Comparison of ENCODE assay signal across 35 cellular contexts in genomic region chr2:182436252-182436651, GRCh38. TPM values are rescaled to one million over a fixed set of nuclear protein-coding genes. Genes with fewer than 3 reads are reported as not detected.
"Had no signal": no experiment of that assay in that cellular context is flagged by ENCODE, and none has a peak within 500 bp of the region (broad histone marks: within the 10 kb centered on the region; RNA-seq: fewer than 3 reads in every experiment).

No MANE protein-coding gene starts in this region.

- ATAC-seq: activated CD4-positive, alpha-beta T cell treated with anti-CD3 and anti-CD28 coated beads for 36 hours; activated CD4-positive, CD25-positive, alpha-beta regulatory T cell treated with anti-CD3 and anti-CD28 coated beads, Interleukin-2, amount 50 U/mL, for 24 hours; activated CD8-positive, alpha-beta memory T cell treated with anti-CD3 and anti-CD28 coated beads, Interleukin-2, amount 10 ng/mL, durations not matched to agents 7 days and 5 days; activated CD8-positive, alpha-beta T cell treated with anti-CD3 and anti-CD28 coated beads, Interleukin-2, amount 10 ng/mL, durations not matched to agents 7 days and 5 days; activated naive CD8-positive, alpha-beta T cell treated with anti-CD3 and anti-CD28 coated beads, Interleukin-2, amount 50 U/mL, for 24 hours; body of pancreas; WTC11 had no signal

- H3K27me3 ChIP-seq: adrenal gland, body of pancreas, brain microvascular endothelial cell, breast epithelium had no signal

- DNase-seq: activated CD4-positive, alpha-beta memory T cell treated with anti-CD3 and anti-CD28 coated beads, Interleukin-2, amount 10 ng/mL, durations not matched to agents 7 days and 5 days; activated CD4-positive, alpha-beta T cell treated with anti-CD3 and anti-CD28 coated beads for 1 hour; activated CD4-positive, alpha-beta T cell treated with anti-CD3 and anti-CD28 coated beads for 36 hours; activated CD4-positive, alpha-beta T cell treated with anti-CD3 and anti-CD28 coated beads for 48 hours; activated CD4-positive, alpha-beta T cell treated with anti-CD3 and anti-CD28 coated beads, Interleukin-2, amount 10 ng/mL, durations not matched to agents 7 days and 5 days; activated CD4-positive, alpha-beta T cell treated with anti-CD3 and anti-CD28 coated beads, Interleukin-2, amount 50 U/mL, for 48 hours; activated CD4-positive, CD25-positive, alpha-beta regulatory T cell; activated CD8-positive, alpha-beta memory T cell treated with anti-CD3 and anti-CD28 coated beads for 24 hours; activated CD8-positive, alpha-beta memory T cell treated with anti-CD3 and anti-CD28 coated beads, Interleukin-2, amount 10 ng/mL, durations not matched to agents 7 days and 5 days; activated CD8-positive, alpha-beta memory T cell treated with anti-CD3 and anti-CD28 coated beads, Interleukin-2, amount 50 U/mL, for 48 hours; activated CD8-positive, alpha-beta T cell treated with anti-CD3 and anti-CD28 coated beads, Interleukin-2, amount 10 ng/mL, durations not matched to agents 7 days and 5 days; activated effector memory CD4-positive, alpha-beta T cell treated with Interleukin-2 at 50 U/mL for 16 hours; activated gamma-delta T cell; activated naive CD4-positive, alpha-beta T cell treated with anti-CD3 and anti-CD28 coated beads, Interleukin-2, amount 10 ng/mL, durations not matched to agents 7 days and 5 days; activated naive CD4-positive, alpha-beta T cell treated with Interleukin-2 at 50 U/mL for 16 hours; activated naive CD8-positive, alpha-beta T cell treated with anti-CD3 and anti-CD28 coated beads, Interleukin-2, amount 10 ng/mL, durations not matched to agents 7 days and 5 days; activated naive CD8-positive, alpha-beta T cell treated with anti-CD3 and anti-CD28 coated beads, Interleukin-2, amount 50 U/mL, for 24 hours; activated T-cell treated with anti-CD3 and anti-CD28 coated beads, Interleukin-2, amount 50 U/mL, for 24 hours; activated T-cell treated with anti-CD3 and anti-CD28 coated beads, Interleukin-2, amount 50 U/mL, for 48 hours; adrenal gland; amniotic stem cell; aorta; body of pancreas; central memory CD4-positive, alpha-beta T cell; SW 1271; T-helper 1 cell; T-helper 2 cell; T-helper 9 cell; WERI-Rb-1 had no signal

- FAIRE-seq: astrocyte had no signal

- H3K4me3 ChIP-seq: adrenal gland, body of pancreas, breast epithelium had no signal

- H3K36me3 ChIP-seq: adrenal gland, brain microvascular endothelial cell, breast epithelium, WERI-Rb-1 had no signal

- H3K4me1 ChIP-seq: adrenal gland, body of pancreas, breast epithelium had no signal

- H3K27ac ChIP-seq: adrenal gland, body of pancreas, brain microvascular endothelial cell, WERI-Rb-1 had no signal

- H3K9me3 ChIP-seq: adrenal gland, body of pancreas, breast epithelium had no signal

RNA-seq across cellular contexts. Expression of gene PDE1A, which starts 9.4 kb away (rescaled TPM):
- total RNA-seq: activated CD4-positive, alpha-beta memory T cell treated with anti-CD3 and anti-CD28 coated beads, Interleukin-2, amount 10 ng/mL, durations not matched to agents 7 days and 5 days; activated CD4-positive, alpha-beta T cell treated with anti-CD3 and anti-CD28 coated beads for 36 hours; activated CD4-positive, alpha-beta T cell treated with anti-CD3 and anti-CD28 coated beads, Interleukin-2, amount 10 ng/mL, durations not matched to agents 7 days and 5 days; activated CD8-positive, alpha-beta memory T cell treated with anti-CD3 and anti-CD28 coated beads, Interleukin-2, amount 10 ng/mL, durations not matched to agents 7 days and 5 days; activated CD8-positive, alpha-beta T cell treated with anti-CD3 and anti-CD28 coated beads, Interleukin-2, amount 10 ng/mL, durations not matched to agents 7 days and 5 days; activated naive CD8-positive, alpha-beta T cell treated with anti-CD3 and anti-CD28 coated beads, Interleukin-2, amount 10 ng/mL, durations not matched to agents 7 days and 5 days; activated T-helper 2 cell treated with anti-CD3 and anti-CD28 coated beads, Interferon-gamma antibody, Interleukin-2, Interleukin-4, amounts not matched to agents 10 μg/mL and 5 μg/mL and 100 μg/mL, durations not matched to agents 14 hours and 24 hours and 36 hours; WTC11 had no signal
